23 cellular contexts compared by ENCODE assay signal in the genomic region with DNA sequence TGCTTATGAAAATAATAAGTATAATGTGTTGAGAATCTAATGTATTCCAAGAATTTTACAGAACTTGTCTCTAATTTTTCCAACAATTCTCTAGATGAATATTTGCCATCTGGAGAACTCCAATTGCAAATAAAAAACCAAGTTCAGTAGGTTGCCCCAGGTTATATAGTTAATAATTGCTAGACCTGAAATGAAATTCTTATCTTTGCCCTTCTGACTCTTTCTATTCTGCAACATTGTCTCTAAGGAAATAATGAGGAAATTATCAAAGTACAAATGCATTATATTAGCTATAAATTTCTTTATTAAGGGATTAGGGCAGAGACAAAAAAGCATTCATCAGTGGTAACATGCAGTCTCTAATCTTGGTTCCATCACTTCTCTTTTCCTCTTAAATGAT.
DNase-seq lines count a peak whose midpoint lies in the region; ATAC-seq, FAIRE-seq and TF ChIP-seq lines count a peak whose summit lies in the region.
"Had no signal": no experiment of that assay in that cellular context is flagged by ENCODE, and none has a peak within 500 bp of the region (broad histone marks: within the 10 kb centered on the region; RNA-seq: fewer than 3 reads in every experiment).

No MANE protein-coding gene starts in this region.

- H3K4me3 ChIP-seq in A549 (no peak overlapping the region), HUES6 (ENCODE audit: low read depth, low read length) (no peak overlapping the region), iPS-18a (ENCODE audit: low read length) (peak overlapping the region; percentile 39), neuron (ENCODE audit: low read length) (no peak overlapping the region), aorta (ENCODE audit: low read length in 2 of 2) (no peak overlapping the region), transverse colon (no peak overlapping the region)
- H3K4me3 ChIP-seq: GM23248 had no signal

- peak overlapping the region; percentile 57 for H3K4me2 ChIP-seq in A549

- H3K9me3 ChIP-seq in A549 (no peaks in the 10 kb centered on the region), HUES6 (ENCODE audit: control insufficient read depth, insufficient read depth, low read depth, low read length) (no peaks in the 10 kb centered on the region), iPS-18a (ENCODE audit: control insufficient read depth, low read depth, low read length) (no peaks in the 10 kb centered on the region), neuron (ENCODE audit: low read length) (no peaks in the 10 kb centered on the region), aorta (ENCODE audit: control insufficient read depth, low read length) (no peaks in the 10 kb centered on the region), transverse colon (no peaks in the 10 kb centered on the region)
- H3K9me3 ChIP-seq: BE2C had no signal

- CTCF ChIA-PET in A549 (lab: Yijun Ruan, JAX): interaction anchor here (0.8 to 1.6 kb wide), 2 partner anchors 9 to 39 kb away, joined by 3 to 4 read pairs; no protein-coding TSS in a partner anchor

- peak overlapping the region; percentile 61 for H2AFZ ChIP-seq in neuron (ENCODE audit: low read depth, low read length)
- H2AFZ ChIP-seq: GM23248 had no signal

- H3K36me3 ChIP-seq in HUES6 (ENCODE audit: control insufficient read depth, insufficient read depth, low read length) (no peaks in the 10 kb centered on the region), iPS-18a (ENCODE audit: control insufficient read depth, low read depth, low read length) (no peaks in the 10 kb centered on the region), neuron (ENCODE audit: insufficient read depth, low read length) (no peaks in the 10 kb centered on the region), aorta (ENCODE audit: control insufficient read depth in 1 of 2, insufficient read depth in 2 of 2, low read length in 1 of 2) (no peaks in the 10 kb centered on the region), transverse colon (no peaks in the 10 kb centered on the region)
- H3K36me3 ChIP-seq: BE2C had no signal

- H3K9ac ChIP-seq in HUES6 (ENCODE audit: low read length): no peak overlapping the region
- H3K9ac ChIP-seq in iPS-18a (ENCODE audit: low read length): peak overlapping the region; percentile 56
- H3K9ac ChIP-seq: GM23248 had no signal

- in situ Hi-C loops in transverse colon (cut with MboI; ENCODE audit: low pct_ligation_motif_present in 1 of 4, low pct_unique_long_range_greater_than_20kb in 1 of 4, low sequenced_read_pairs in 3 of 4): no loop called here

- no peak for FAIRE-seq in A549 (lab: Jason Lieb, UNC)
- FAIRE-seq: GM12892 had no signal

- TF ChIP-seq CTCF in A549 (IDR thresholded peaks at IDR 0.05) (no peak), transverse colon (IDR thresholded peaks at IDR 0.05) (no peak)

- no peak for DNase-seq in A549 (ENCODE audit: low read depth in 1 of 2, low spot score in 1 of 2)
- no peak for DNase-seq in aorta
- DNase-seq in caudate nucleus (lab: John Stamatoyannopoulos, UW): no peak
- no peak for DNase-seq in transverse colon
- DNase-seq in HuH-7.5 (ENCODE audit: low spot score): no peak
- DNase-seq: CD4-positive, CD25-positive, alpha-beta regulatory T cell; DMS 273 treated with DMSO at 0.1 percent for 48 hours; KG1; NCI-H1092 treated with DMSO at 0.1 percent for 48 hours; NCI-H146; NCI-H2029 treated with DMSO at 0.1 percent for 48 hours; NCI-H2171; NCI-H345; NCI-H774 had no signal

- POLR2A ChIA-PET in A549 (lab: Yijun Ruan, JAX): no interaction called here

- no peak for TF ChIP-seq RAD21 in A549 (conservative IDR thresholded peaks at IDR 0.05 in 1 of 2, IDR thresholded peaks at IDR 0.05 in 1 of 2)

- ATAC-seq in A549: no peak
- no peak for ATAC-seq in aorta (ENCODE audit: low FRiP score)
- ATAC-seq: HCT116, Panc1, SK-N-SH treated with all-trans-retinoic acid at 6 μM for 48 hours had no signal

- TF ChIP-seq EP300 in A549 (IDR thresholded peaks at IDR 0.05) (no peak), transverse colon (IDR thresholded peaks at IDR 0.05; ENCODE audit: low read depth) (no peak)

- H3K27ac ChIP-seq in A549 (no peak overlapping the region), HUES6 (ENCODE audit: low read depth, low read length) (peak overlapping the region; percentile 58; the same call in 1 of the 2 replicates), iPS-18a (ENCODE audit: low read length) (peak overlapping the region; percentile 78), aorta (ENCODE audit: low read depth in 1 of 2, low read length in 2 of 2) (no peak overlapping the region), caudate nucleus (ENCODE audit: low read depth, low read length) (no peak overlapping the region), transverse colon (no peak overlapping the region)
- H3K27ac ChIP-seq: GM23248 had no signal

- intact Hi-C loops in aorta (cut with DNase I) (no loop called here), transverse colon (cut with DNase I; ENCODE audit: low total_unique reads) (no loop called here)

- TF ChIP-seq POLR2A in A549 (IDR thresholded peaks at IDR 0.05; ENCODE audit: low read length) (no peak), transverse colon (IDR thresholded peaks at IDR 0.05) (no peak)

- H3K4me1 ChIP-seq in A549 (peaks cover 4% of the 10 kb centered on the region; the same call in 2 of the 3 replicates), HUES6 (ENCODE audit: control insufficient read depth, insufficient read depth, low read length) (peaks cover 16% of the 10 kb centered on the region), iPS-18a (ENCODE audit: control insufficient read depth, low read depth, low read length) (peaks cover 24% of the 10 kb centered on the region), neuron (ENCODE audit: insufficient read depth, low read length) (peaks cover 2% of the 10 kb centered on the region), aorta (ENCODE audit: control insufficient read depth in 1 of 2, insufficient read depth in 2 of 2, low read length in 2 of 2) (no peaks in the 10 kb centered on the region), transverse colon (no peaks in the 10 kb centered on the region)
- H3K4me1 ChIP-seq: BE2C had no signal

- no peaks in the 10 kb centered on the region for H3K27me3 ChIP-seq in HUES6 (ENCODE audit: control insufficient read depth, insufficient read depth, low read length)
- H3K27me3 ChIP-seq in iPS-18a (ENCODE audit: control insufficient read depth, insufficient read depth, low read length): no peaks in the 10 kb centered on the region
- no peaks in the 10 kb centered on the region for H3K27me3 ChIP-seq in neuron (ENCODE audit: insufficient read depth, low read length)
- H3K27me3 ChIP-seq in aorta (ENCODE audit: control insufficient read depth in 1 of 2, insufficient read depth in 2 of 2, low read length in 1 of 2): no peaks in the 10 kb centered on the region
- H3K27me3 ChIP-seq in transverse colon: no peaks in the 10 kb centered on the region
- H3K27me3 ChIP-seq: BE2C had no signal

TF ChIP-seq in A549, 52 proteins besides CTCF, POLR2A, EP300 and RAD21:
- TF ChIP-seq NR3C1 (IDR thresholded peaks at IDR 0.05) (no peak), EHMT2 (IDR thresholded peaks at IDR 0.05; ENCODE audit: low read depth) (no peak), HEYL (CRISPR knock-in tag; IDR thresholded peaks at IDR 0.05) (no peak), HOXB13 (CRISPR knock-in tag; IDR thresholded peaks at IDR 0.05; ENCODE audit: low read depth) (no peak), PHF8 (IDR thresholded peaks at IDR 0.05; ENCODE audit: borderline replicate concordance, low read depth) (no peak), MAFK (IDR thresholded peaks at IDR 0.05; ENCODE audit: partially characterized antibody) (no peak), RARB (CRISPR knock-in tag; IDR thresholded peaks at IDR 0.05) (no peak), NFE2L2 (conservative IDR thresholded peaks at IDR 0.05; ENCODE audit: low read length) (no peak), JUNB (IDR thresholded peaks at IDR 0.05) (no peak), FOSB (CRISPR knock-in tag; IDR thresholded peaks at IDR 0.05) (no peak), CHD4 (IDR thresholded peaks at IDR 0.05; ENCODE audit: borderline replicate concordance) (no peak), SREBF2 (IDR thresholded peaks at IDR 0.05) (no peak), KDM5A (IDR thresholded peaks at IDR 0.05) (no peak), JUN (IDR thresholded peaks at IDR 0.05) (no peak)

Comparison
In these comparisons a context has a peak if more than half of its experiments do, and no peak if none do; other contexts are left out.
1. H3K27ac ChIP-seq: peak in HUES6 (single experiment) and iPS-18a (single experiment); none in A549 (0 of 2), aorta (0 of 2), caudate nucleus (single experiment) and transverse colon (0 of 4).